In genomic region chr13:66560991-66561390, GRCh38 we compare ENCODE assay signal across 26 cellular contexts.
"Had no signal": no experiment of that assay in that cellular context is flagged by ENCODE, and none has a peak within 500 bp of the region (broad histone marks: within the 10 kb centered on the region; RNA-seq: fewer than 3 reads in every experiment).

No MANE protein-coding gene starts in this region.

- H3K4me1 ChIP-seq: pancreas, prostate gland, right atrium auricular region, sigmoid colon, suprapubic skin, thyroid gland, tibial nerve, upper lobe of left lung, vagina had no signal

- H3K4me3 ChIP-seq: pancreas, prostate gland, right atrium auricular region, right lobe of liver, sigmoid colon, suprapubic skin, thoracic aorta, thyroid gland, tibial nerve, upper lobe of left lung, vagina had no signal

- H3K27me3 ChIP-seq: neutrophil, pancreas, right atrium auricular region, right lobe of liver, sigmoid colon, suprapubic skin, thyroid gland, tibial nerve, upper lobe of left lung, vagina had no signal

- DNase-seq: naive B cell; naive thymus-derived CD8-positive, alpha-beta T cell; nephron progenitor cell; nucleus accumbens; retina; sigmoid colon; small intestine; stimulated activated CD4-positive, alpha-beta T cell treated with anti-CD3 and anti-CD28 coated beads, Interleukin-15, amount 100 ng/mL, for 24 hours; stimulated activated CD4-positive, alpha-beta T cell treated with anti-CD3 and anti-CD28 coated beads, Interleukin-2, amount 100 ng/mL, for 24 hours; stimulated activated CD4-positive, alpha-beta T cell treated with anti-CD3 and anti-CD28 coated beads, Interleukin-2, amount 100 ng/mL, for 48 hours; stimulated activated CD4-positive, alpha-beta T cell treated with anti-CD3 and anti-CD28 coated beads, Interleukin-4, amount 100 ng/mL, for 24 hours; stimulated activated naive B cell treated with anti-CD40 and anti-IgM and Interleukin-4, amounts not matched to agents 10 μg/mL and 1 μg/mL and 100 μg/mL, for 72 hours; stimulated activated naive CD8-positive, alpha-beta T cell treated with anti-CD3 and anti-CD28 coated beads, Interleukin-15, amount 100 ng/mL, for 72 hours; stimulated activated naive CD8-positive, alpha-beta T cell treated with anti-CD3 and anti-CD28 coated beads, Interleukin-15, Interleukin-2, amounts not matched to agents 100 U/mL and 50 U/mL, for 24 hours; substantia nigra; thyroid gland had no signal

- H3K27ac ChIP-seq: neutrophil, pancreas, prostate gland, right atrium auricular region, right lobe of liver, sigmoid colon, suprapubic skin, thoracic aorta, thyroid gland, tibial nerve, upper lobe of left lung, vagina had no signal

- H3K9me3 ChIP-seq: neutrophil, pancreas, prostate gland, right atrium auricular region, right lobe of liver, sigmoid colon, suprapubic skin, thoracic aorta, thyroid gland, tibial nerve, upper lobe of left lung, vagina had no signal

- H3K36me3 ChIP-seq: neutrophil, pancreas, prostate gland, right atrium auricular region, right lobe of liver, sigmoid colon, suprapubic skin, thoracic aorta, thyroid gland, tibial nerve, upper lobe of left lung, vagina had no signal
